ENCODE assay signal across 25 cellular contexts in the genomic region with DNA sequence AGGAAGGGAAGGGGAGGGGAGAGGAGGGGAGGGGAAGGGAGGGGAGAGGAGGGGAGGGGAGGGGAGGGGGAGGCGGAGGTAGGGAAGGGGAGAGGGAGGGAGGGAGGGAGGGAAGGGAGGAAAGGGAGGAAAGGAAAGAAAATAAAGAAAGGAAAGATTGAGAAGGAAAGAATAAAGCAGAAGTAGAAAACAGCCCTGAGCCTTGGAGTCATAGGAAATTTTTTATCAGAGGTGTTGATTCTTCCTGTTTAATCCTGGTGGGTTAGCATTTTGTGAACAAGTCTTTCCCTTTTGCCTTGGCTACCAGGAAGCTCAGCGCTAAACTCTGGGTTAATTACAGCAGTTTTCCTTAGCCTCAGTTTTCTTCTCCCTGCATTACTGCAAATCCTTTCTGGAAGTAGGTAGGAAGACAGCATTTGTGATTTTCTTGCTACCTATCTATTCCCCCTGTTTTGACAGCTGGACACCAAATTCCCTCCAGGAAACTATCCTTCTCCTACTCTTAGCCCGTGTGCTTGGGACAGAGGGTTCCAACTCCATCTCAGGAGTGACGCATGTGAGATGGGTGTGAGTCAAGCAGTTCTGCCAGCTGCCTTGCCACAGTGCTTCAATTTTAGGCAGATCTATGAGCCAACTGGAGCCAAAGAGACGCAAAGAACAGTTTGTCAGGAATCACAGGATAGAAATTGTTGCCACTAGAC. TPM values are rescaled to one million over a fixed set of nuclear protein-coding genes. Genes with fewer than 3 reads are reported as not detected.
DNase-seq lines count a peak whose midpoint lies in the region; ATAC-seq and TF ChIP-seq lines count a peak whose summit lies in the region.
"Had no signal": no experiment of that assay in that cellular context is flagged by ENCODE, and none has a peak within 500 bp of the region (broad histone marks: within the 10 kb centered on the region; RNA-seq: fewer than 3 reads in every experiment).

No MANE protein-coding gene starts in this region.

- BruUV-seq in Calu3 (replicated peaks; lab: Mats Ljungman, UMichigan), result no TSS peak

- DNase-seq in AG10803 (ENCODE audit: low read depth), result peak; percentile 47
- peak; percentile 12 for DNase-seq in ELR (ENCODE audit: low read depth)
- peak; percentile 29 for DNase-seq in epithelial cell of esophagus (ENCODE audit: low read depth)
- no peak for DNase-seq in naive thymus-derived CD8-positive, alpha-beta T cell
- no peak for DNase-seq in stimulated activated CD4-positive, alpha-beta T cell treated with anti-CD3 and anti-CD28 coated beads, Interleukin-4, amount 100 ng/mL, for 1 hour
- no peak for DNase-seq in HCEC 1CT
- no peak for DNase-seq in Calu3
- DNase-seq: activated CD4-positive, alpha-beta T cell treated with anti-CD3 and anti-CD28 coated beads, Interleukin-2, amount 50 U/mL, for 48 hours; activated effector memory CD4-positive, alpha-beta T cell treated with Interleukin-2 at 50 U/mL for 16 hours; CD8-positive, alpha-beta memory T cell; glutamatergic neuron; IMR-90; kidney; midbrain; NCI-H2029; NCI-H2227 treated with DMSO at 0.1 percent for 48 hours; NCI-H526 treated with DMSO at 0.1 percent for 48 hours; PC-9; SJCRH30; stimulated activated CD4-positive, alpha-beta T cell treated with anti-CD3 and anti-CD28 coated beads, Interleukin-2, amount 100 ng/mL, for 24 hours; upper lobe of left lung had no signal

- no peaks in the 10 kb centered on the region for H3K36me3 Mint-ChIP-seq in naive thymus-derived CD8-positive, alpha-beta T cell
- H3K36me3 Mint-ChIP-seq in Calu3 (ENCODE audit: insufficient read depth, unreplicated experiment), result peaks cover 18% of the 10 kb centered on the region
- H3K36me3 Mint-ChIP-seq: natural killer cell treated with Interleukin-12 subunit alpha and Interleukin-12 subunit beta and Interleukin-15 and Interleukin-18, amount 100 ng/mL, for 72 hours had no signal

- H3K4me1 Mint-ChIP-seq in naive thymus-derived CD8-positive, alpha-beta T cell, result peaks cover 19 to 37% (median 33%) of the 10 kb centered on the region in 4 donors
- peaks cover 16% of the 10 kb centered on the region for H3K4me1 Mint-ChIP-seq in Calu3 (ENCODE audit: low read depth, unreplicated experiment)

- ATAC-seq in naive thymus-derived CD8-positive, alpha-beta T cell, result no peak
- ATAC-seq: activated CD4-positive, CD25-positive, alpha-beta regulatory T cell treated with anti-CD3 and anti-CD28 coated beads, Interleukin-2, amount 50 U/mL, for 24 hours; natural killer cell treated with Interleukin-12 subunit alpha and Interleukin-12 subunit beta and Interleukin-15 and Interleukin-18, amount 100 ng/mL, for 72 hours had no signal

- POLR2A ChIA-PET in naive thymus-derived CD8-positive, alpha-beta T cell (lab: Charles Lee), result interaction anchor here (0.5 to 2.1 kb wide), 2 partner anchors 36 to 59 kb away, joined by 3 to 6 read pairs; a partner anchor contains a TSS

- no peaks in the 10 kb centered on the region for H3K9me3 Mint-ChIP-seq in naive thymus-derived CD8-positive, alpha-beta T cell
- H3K9me3 Mint-ChIP-seq in Calu3 (ENCODE audit: low read depth, unreplicated experiment), result no peaks in the 10 kb centered on the region
- H3K9me3 Mint-ChIP-seq: CD8-positive, alpha-beta memory T cell; central memory CD8-positive, alpha-beta T cell; dendritic cell treated with granulocyte-macrophage colony-stimulating factor and Interleukin-4, amounts not matched to agents 40 ng/mL and 50 ng/mL, for 4 days; natural killer cell treated with Interleukin-12 subunit alpha and Interleukin-12 subunit beta and Interleukin-15 and Interleukin-18, amount 100 ng/mL, for 72 hours had no signal

- intact Hi-C loops in Calu3 (cut with micrococcal nuclease; ENCODE audit: unreplicated experiment), result loop anchor here (5.0 kb wide), 1 partner anchor 316 kb away; no protein-coding TSS in a partner anchor

- H3K27me3 Mint-ChIP-seq in naive thymus-derived CD8-positive, alpha-beta T cell, result peaks cover 0 to 6% (median 0%) of the 10 kb centered on the region in 5 donors
- no peaks in the 10 kb centered on the region for H3K27me3 Mint-ChIP-seq in Calu3 (ENCODE audit: unreplicated experiment)
- H3K27me3 Mint-ChIP-seq: central memory CD8-positive, alpha-beta T cell had no signal

- TF ChIP-seq CTCF in AG10803 (conservative IDR thresholded peaks at IDR 0.05; ENCODE audit: low read length), result no peak
- TF ChIP-seq CTCF in epithelial cell of esophagus (IDR thresholded peaks at IDR 0.05; ENCODE audit: insufficient read depth, low read depth, low read length, missing control alignments), result no peak
- TF ChIP-seq CTCF in Calu3 (IDR thresholded peaks at IDR 0.05; ENCODE audit: unreplicated experiment), result no peak

- H3K27ac Mint-ChIP-seq in naive thymus-derived CD8-positive, alpha-beta T cell, result no peak overlapping the region
- H3K27ac Mint-ChIP-seq in Calu3 (ENCODE audit: unreplicated experiment), result no peak overlapping the region
- H3K27ac Mint-ChIP-seq: dendritic cell treated with granulocyte-macrophage colony-stimulating factor and Interleukin-4, amounts not matched to agents 40 ng/mL and 50 ng/mL, for 4 days; natural killer cell treated with Interleukin-12 subunit alpha and Interleukin-12 subunit beta and Interleukin-15 and Interleukin-18, amount 100 ng/mL, for 72 hours had no signal

- peak overlapping the region in 6 of 10 donors; percentile 2 to 43 (median 22) for H3K4me3 Mint-ChIP-seq in naive thymus-derived CD8-positive, alpha-beta T cell
- H3K4me3 Mint-ChIP-seq in Calu3 (ENCODE audit: low read depth, unreplicated experiment), result no peak overlapping the region
- H3K4me3 Mint-ChIP-seq: central memory CD8-positive, alpha-beta T cell; dendritic cell treated with granulocyte-macrophage colony-stimulating factor and Interleukin-4, amounts not matched to agents 40 ng/mL and 50 ng/mL, for 4 days; natural killer cell treated with Interleukin-12 subunit alpha and Interleukin-12 subunit beta and Interleukin-15 and Interleukin-18, amount 100 ng/mL, for 72 hours had no signal

- H3K4me3 ChIP-seq in AG10803 (ENCODE audit: low read length), result no peak overlapping the region
- no peak overlapping the region for H3K4me3 ChIP-seq in epithelial cell of esophagus (ENCODE audit: low read length)
- H3K4me3 ChIP-seq: PC-9, SJCRH30, upper lobe of left lung had no signal

- CTCF ChIA-PET in Calu3 (lab: Charles Lee), result no interaction called here

RNA-seq across cellular contexts. Expression of a gene that starts 26.9 kb away (rescaled TPM):
- 100 to 1,000 TPM; 104 to 111 TPM for total RNA-seq in naive thymus-derived CD8-positive, alpha-beta T cell
- 10 to 100 TPM; 56.6 to 67.0 (median 60.7) TPM for polyA plus RNA-seq in naive thymus-derived CD8-positive, alpha-beta T cell
- total RNA-seq in Calu3 (2022), result 120 and 151 TPM in 2 replicates

RNA-seq across cellular contexts. Expression of a gene that starts 59.3 kb away (rescaled TPM):
- total RNA-seq in naive thymus-derived CD8-positive, alpha-beta T cell, result 100 to 1,000 TPM; 145 to 164 TPM
- 10 to 100 TPM; 66.1 to 92.1 (median 70.4) TPM for polyA plus RNA-seq in naive thymus-derived CD8-positive, alpha-beta T cell
- total RNA-seq in Calu3 (2022), result 79.8 and 89.1 TPM in 2 replicates

Comparison
In these comparisons a context has a peak if more than half of its experiments do, and no peak if none do; other contexts are left out.
1. DNase-seq: peak in AG10803 (single experiment), ELR (single experiment) and epithelial cell of esophagus (single experiment); none in naive thymus-derived CD8-positive, alpha-beta T cell (0 of 10), stimulated activated CD4-positive, alpha-beta T cell treated with anti-CD3 and anti-CD28 coated beads, Interleukin-4, amount 100 ng/mL, for 1 hour (single experiment), HCEC 1CT (single experiment) and Calu3 (single experiment).